Comparison of ENCODE assay signal across 1 cellular context in the genomic region with DNA sequence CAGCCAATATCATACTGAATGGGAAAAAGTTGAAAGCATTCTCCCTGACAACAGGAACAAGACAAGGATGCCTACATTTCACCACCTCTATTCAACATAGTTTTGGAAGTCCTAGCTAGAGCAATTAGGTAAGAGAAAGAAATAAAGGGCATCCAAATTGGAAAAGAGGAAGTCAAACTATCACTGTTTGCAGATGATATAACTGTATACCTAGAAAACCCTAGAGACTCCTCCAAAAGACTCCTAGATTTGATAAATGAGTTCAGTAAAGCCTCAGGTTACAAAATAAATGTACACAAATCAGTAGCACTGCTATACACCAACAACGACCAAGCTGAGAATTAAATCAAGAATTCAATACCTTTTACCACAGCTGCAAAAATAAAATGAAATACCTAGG.
A peak's percentile ranks its signal among the peaks of the same experiment; 100 is the strongest.
TF ChIP-seq lines count a peak whose summit lies in the region.

No MANE protein-coding gene starts in this region.

TF ChIP-seq in K562, 482 proteins besides CTCF, POLR2A, EP300 and RAD21 (continued from another document):
- TF ChIP-seq, protein P1, sequence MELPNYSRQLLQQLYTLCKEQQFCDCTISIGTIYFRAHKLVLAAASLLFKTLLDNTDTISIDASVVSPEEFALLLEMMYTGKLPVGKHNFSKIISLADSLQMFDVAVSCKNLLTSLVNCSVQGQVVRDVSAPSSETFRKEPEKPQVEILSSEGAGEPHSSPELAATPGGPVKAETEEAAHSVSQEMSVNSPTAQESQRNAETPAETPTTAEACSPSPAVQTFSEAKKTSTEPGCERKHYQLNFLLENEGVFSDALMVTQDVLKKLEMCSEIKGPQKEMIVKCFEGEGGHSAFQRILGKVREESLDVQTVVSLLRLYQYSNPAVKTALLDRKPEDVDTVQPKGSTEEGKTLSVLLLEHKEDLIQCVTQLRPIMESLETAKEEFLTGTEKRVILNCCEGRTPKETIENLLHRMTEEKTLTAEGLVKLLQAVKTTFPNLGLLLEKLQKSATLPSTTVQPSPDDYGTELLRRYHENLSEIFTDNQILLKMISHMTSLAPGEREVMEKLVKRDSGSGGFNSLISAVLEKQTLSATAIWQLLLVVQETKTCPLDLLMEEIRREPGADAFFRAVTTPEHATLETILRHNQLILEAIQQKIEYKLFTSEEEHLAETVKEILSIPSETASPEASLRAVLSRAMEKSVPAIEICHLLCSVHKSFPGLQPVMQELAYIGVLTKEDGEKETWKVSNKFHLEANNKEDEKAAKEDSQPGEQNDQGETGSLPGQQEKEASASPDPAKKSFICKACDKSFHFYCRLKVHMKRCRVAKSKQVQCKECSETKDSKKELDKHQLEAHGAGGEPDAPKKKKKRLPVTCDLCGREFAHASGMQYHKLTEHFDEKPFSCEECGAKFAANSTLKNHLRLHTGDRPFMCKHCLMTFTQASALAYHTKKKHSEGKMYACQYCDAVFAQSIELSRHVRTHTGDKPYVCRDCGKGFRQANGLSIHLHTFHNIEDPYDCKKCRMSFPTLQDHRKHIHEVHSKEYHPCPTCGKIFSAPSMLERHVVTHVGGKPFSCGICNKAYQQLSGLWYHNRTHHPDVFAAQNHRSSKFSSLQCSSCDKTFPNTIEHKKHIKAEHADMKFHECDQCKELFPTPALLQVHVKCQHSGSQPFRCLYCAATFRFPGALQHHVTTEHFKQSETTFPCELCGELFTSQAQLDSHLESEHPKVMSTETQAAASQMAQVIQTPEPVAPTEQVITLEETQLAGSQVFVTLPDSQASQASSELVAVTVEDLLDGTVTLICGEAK (IDR thresholded peaks at IDR 0.05): no peak
- TF ChIP-seq, protein P1 (CRISPR knock-in tag; IDR thresholded peaks at IDR 0.05): no peak
- TF ChIP-seq RNF219 (CRISPR knock-in tag; IDR thresholded peaks at IDR 0.05) (no peak), KLF6 (CRISPR knock-in tag; IDR thresholded peaks at IDR 0.05; ENCODE audit: borderline replicate concordance) (no peak), MEIS2 (IDR thresholded peaks at IDR 0.05; ENCODE audit: partially characterized antibody) (peak; percentile 61)
- TF ChIP-seq, protein P2, sequence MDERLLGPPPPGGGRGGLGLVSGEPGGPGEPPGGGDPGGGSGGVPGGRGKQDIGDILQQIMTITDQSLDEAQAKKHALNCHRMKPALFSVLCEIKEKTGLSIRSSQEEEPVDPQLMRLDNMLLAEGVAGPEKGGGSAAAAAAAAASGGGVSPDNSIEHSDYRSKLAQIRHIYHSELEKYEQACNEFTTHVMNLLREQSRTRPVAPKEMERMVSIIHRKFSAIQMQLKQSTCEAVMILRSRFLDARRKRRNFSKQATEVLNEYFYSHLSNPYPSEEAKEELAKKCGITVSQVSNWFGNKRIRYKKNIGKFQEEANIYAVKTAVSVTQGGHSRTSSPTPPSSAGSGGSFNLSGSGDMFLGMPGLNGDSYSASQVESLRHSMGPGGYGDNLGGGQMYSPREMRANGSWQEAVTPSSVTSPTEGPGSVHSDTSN (CRISPR knock-in tag; IDR thresholded peaks at IDR 0.05; ENCODE audit: low read depth): no peak
- TF ChIP-seq, protein P2 (tag; conservative IDR thresholded peaks at IDR 0.05; ENCODE audit: low read depth): 0 out of 2 replicates have a peak, but pooled peaks have one; percentile 50
